ENCODE assay signal across 8 cellular contexts in genomic region chr5:151078490-151079262, GRCh38. TPM values are rescaled to one million over a fixed set of nuclear protein-coding genes. Genes with fewer than 3 reads are reported as not detected.
A peak's percentile ranks its signal among the peaks of the same experiment; 100 is the strongest.
DNase-seq lines count a peak whose midpoint lies in the region; ATAC-seq lines count a peak whose summit lies in the region.

No MANE protein-coding gene starts in this region.

- peaks cover 21% of the 10 kb centered on the region for H3K36me3 ChIP-seq in effector memory CD4-positive, alpha-beta T cell (ENCODE audit: control insufficient read depth, insufficient read depth, low read length)

- DNase-seq in effector memory CD4-positive, alpha-beta T cell, result peak; percentile 64 to 79 (median 76)
- DNase-seq in stimulated activated CD4-positive, alpha-beta T cell treated with anti-CD3 and anti-CD28 coated beads, Interleukin-2, amount 100 ng/mL, for 4 hours (ENCODE audit: low read depth), result peak; percentile 40
- no peak for DNase-seq in NCI-H446 (lab: John Stamatoyannopoulos, UW)
- no peak for DNase-seq in NCI-H1105 (lab: John Stamatoyannopoulos, UW)
- no peak for DNase-seq in posterior vena cava (ENCODE audit: low spot score)

- H3K9me3 ChIP-seq in effector memory CD4-positive, alpha-beta T cell (ENCODE audit: control insufficient read depth, low read length), result no peaks in the 10 kb centered on the region

- no peaks in the 10 kb centered on the region for H3K27me3 ChIP-seq in effector memory CD4-positive, alpha-beta T cell (replicated peaks; ENCODE audit: control insufficient read depth, insufficient read depth, low read length, poor library complexity, severe bottlenecking)

- H3K27ac ChIP-seq in effector memory CD4-positive, alpha-beta T cell (ENCODE audit: insufficient read depth, low read length, poor library complexity, severe bottlenecking), result peak overlapping the region; percentile 99

- H3K4me1 ChIP-seq in effector memory CD4-positive, alpha-beta T cell (ENCODE audit: control insufficient read depth, insufficient read depth, low read length, poor library complexity, severe bottlenecking), result peaks cover 60% of the 10 kb centered on the region

- intact Hi-C loops in posterior vena cava (cut with DNase I), result loop anchor here in 1 of 2 donors (5.0 kb wide), 1 partner anchor 1741 kb away; no protein-coding TSS in a partner anchor

- H3K4me3 ChIP-seq in effector memory CD4-positive, alpha-beta T cell (ENCODE audit: insufficient read depth, low read depth, low read length, poor library complexity, severe bottlenecking), result peak overlapping the region; percentile 37

- peak; percentile 38 for ATAC-seq in GM18858 (IDR thresholded peaks at IDR 0.05; ENCODE audit: unreplicated experiment)
- peak; percentile 32 for ATAC-seq in HG02970 (IDR thresholded peaks at IDR 0.05; ENCODE audit: low FRiP score, unreplicated experiment)
- ATAC-seq in activated CD4-positive, CD25-positive, alpha-beta regulatory T cell treated with anti-CD3 and anti-CD28 coated beads, Interleukin-2, amount 50 U/mL, for 24 hours, result peak; percentile 62 to 64

RNA-seq across cellular contexts. Expression of gene TNIP1, which starts 2.2 kb away (rescaled TPM):
- total RNA-seq in posterior vena cava, result 10 to 100 TPM; 56.7 to 77.5 TPM

RNA-seq across cellular contexts. Expression of gene GPX3, which starts 58.3 kb away (rescaled TPM):
- 1,000 to 10,000 TPM in 1 of 2 donors, 100 to 1,000 TPM in 1; 993 to 1,026 TPM for total RNA-seq in posterior vena cava

Comparison
In these comparisons a context has a peak if more than half of its experiments do, and no peak if none do; other contexts are left out.
1. DNase-seq: peak in effector memory CD4-positive, alpha-beta T cell (3 of 3) and stimulated activated CD4-positive, alpha-beta T cell treated with anti-CD3 and anti-CD28 coated beads, Interleukin-2, amount 100 ng/mL, for 4 hours (single experiment); none in NCI-H446 (0 of 2), NCI-H1105 (single experiment) and posterior vena cava (single experiment).
2. Peak in every context shown above with its lines, with median percentiles within 50 percentile points of each other: ATAC-seq.